ENCODE assay signal across 20 cellular contexts in the genomic region with DNA sequence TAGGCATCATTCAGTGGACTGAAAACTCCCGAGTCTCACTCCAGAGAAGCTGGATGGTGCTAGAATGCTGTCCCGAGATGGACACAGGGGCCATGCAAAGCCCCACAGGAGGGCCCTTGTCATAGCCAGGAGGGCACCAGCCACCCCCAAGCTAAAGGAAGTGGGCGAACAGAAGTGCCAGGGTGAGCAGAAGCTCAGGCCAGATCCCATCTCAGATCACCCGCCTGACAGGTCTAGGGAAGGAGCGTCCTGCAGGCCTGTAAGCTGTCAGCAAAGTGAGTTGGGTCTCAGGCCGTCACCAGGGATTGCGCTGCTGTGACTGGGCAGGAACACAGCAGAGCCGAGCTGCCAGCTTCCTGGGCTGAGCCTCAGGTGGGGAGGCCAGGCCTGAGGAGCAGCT.
"Had no signal": no experiment of that assay in that cellular context is flagged by ENCODE, and none has a peak within 500 bp of the region (broad histone marks: within the 10 kb centered on the region; RNA-seq: fewer than 3 reads in every experiment).

No MANE protein-coding gene starts in this region.

- ATAC-seq: left lung; lower lobe of right lung; naive thymus-derived CD8-positive, alpha-beta T cell had no signal

- H3K9me3 ChIP-seq: esophagus muscularis mucosa, gastrocnemius medialis, heart right ventricle, left lung, lower lobe of right lung, ovary, sigmoid colon, suprapubic skin, tibial artery, upper lobe of left lung, uterus had no signal

- H3K4me3 ChIP-seq: esophagus muscularis mucosa, gastrocnemius medialis, heart right ventricle, left lung, lower lobe of right lung, neural progenitor cell, ovary, sigmoid colon, skin epidermis, suprapubic skin, tibial artery, upper lobe of left lung, uterus had no signal

- H3K27me3 ChIP-seq: esophagus muscularis mucosa, gastrocnemius medialis, heart right ventricle, left lung, neural progenitor cell, ovary, sigmoid colon, suprapubic skin, tibial artery, upper lobe of left lung, uterus had no signal

- H3K36me3 ChIP-seq: neural progenitor cell, ovary, uterus had no signal

- H3K27ac ChIP-seq: esophagus muscularis mucosa, heart right ventricle, left lung, lower lobe of right lung, neural progenitor cell, ovary, sigmoid colon, skin epidermis, suprapubic skin, tibial artery, upper lobe of left lung, uterus had no signal

- H2AFZ ChIP-seq: neural progenitor cell had no signal

- H3K9ac ChIP-seq: neural progenitor cell had no signal

- FAIRE-seq: endometrium, islet of Langerhans had no signal

- DNase-seq: effector memory CD4-positive, alpha-beta T cell; gastrocnemius medialis; heart right ventricle; hypothalamus; left lung; lower lobe of right lung; naive thymus-derived CD8-positive, alpha-beta T cell; nucleus accumbens; ovary; sigmoid colon; stimulated activated naive CD4-positive, alpha-beta T cell treated with Interleukin-2 at 50 U/mL for 16 hours; upper lobe of left lung; uterus had no signal

- H3K4me1 ChIP-seq: esophagus muscularis mucosa, left lung, lower lobe of right lung, sigmoid colon, suprapubic skin, tibial artery, upper lobe of left lung, uterus had no signal

- H3K4me2 ChIP-seq: neural progenitor cell had no signal
